2 cellular contexts compared by ENCODE assay signal in genomic region chr7:5455175-5455574, GRCh38.
TF ChIP-seq lines count a peak whose summit lies in the region.

No MANE protein-coding gene starts in this region.

TF ChIP-seq in WTC11, 78 proteins besides CTCF, POLR2A, EP300 and RAD21:
- TF ChIP-seq CBFB (CRISPR knock-in tag; IDR thresholded peaks at IDR 0.05; ENCODE audit: low read depth) (no peak), ZNF263 (CRISPR knock-in tag; IDR thresholded peaks at IDR 0.05; ENCODE audit: low read depth) (peak; percentile 82), TP53 (CRISPR knock-in tag; IDR thresholded peaks at IDR 0.05) (no peak)

TF ChIP-seq in GM12878, 131 proteins besides CTCF, POLR2A, EP300 and RAD21:
- TF ChIP-seq NFXL1 (IDR thresholded peaks at IDR 0.05; ENCODE audit: borderline replicate concordance) = peak; percentile 92
- TF ChIP-seq SIX5 (IDR thresholded peaks at IDR 0.05; ENCODE audit: low read depth, low read length, severe bottlenecking) = no peak
